1 cellular context compared by ENCODE assay signal in genomic region chr6:150068786-150069648, GRCh38.
TF ChIP-seq lines count a peak whose summit lies in the region.

Gene ULBP3 (minus strand): TSS chr6:150069121. CDS start chr6:150069066, 55 bp downstream.

TF ChIP-seq in HEK293, 187 proteins besides CTCF, POLR2A, EP300 and RAD21 (continued from another document and continues in another):
- TF ChIP-seq AEBP2 (tag by site-specific recombination; IDR thresholded peaks at IDR 0.05; ENCODE audit: borderline replicate concordance) (no peak), ZNF639 (tag by site-specific recombination; IDR thresholded peaks at IDR 0.05) (peak; percentile 37; the same call in 1 of the 2 replicates), ZNF146 (tag by site-specific recombination; IDR thresholded peaks at IDR 0.05) (no peak), ZNF660 (tag by site-specific recombination; IDR thresholded peaks at IDR 0.05) (peak; percentile 79), ZNF155 (tag by site-specific recombination; IDR thresholded peaks at IDR 0.05) (no peak), ZNF777 (tag by site-specific recombination; IDR thresholded peaks at IDR 0.05; ENCODE audit: borderline replicate concordance) (peak; percentile 73; the same call in 1 of the 2 replicates), ZNF138 (tag by site-specific recombination; IDR thresholded peaks at IDR 0.05; ENCODE audit: borderline replicate concordance) (no peak), ZSCAN16 (tag by site-specific recombination; IDR thresholded peaks at IDR 0.05) (no peak), ZNF341 (tag by site-specific recombination; IDR thresholded peaks at IDR 0.05; ENCODE audit: low read depth) (no peak), KLF9 (tag by site-specific recombination; IDR thresholded peaks at IDR 0.05; ENCODE audit: low read depth) (peak; percentile 45; the same call in 1 of the 2 replicates), ZIC2 (tag by site-specific recombination; IDR thresholded peaks at IDR 0.05) (peak; percentile 86), BCL6B (tag by site-specific recombination; IDR thresholded peaks at IDR 0.05) (no peak), ZSCAN5A (tag by site-specific recombination; IDR thresholded peaks at IDR 0.05) (peak; percentile 55; the same call in 1 of the 2 replicates), ZNF10 (tag by site-specific recombination; IDR thresholded peaks at IDR 0.05) (no peak; the same call in 1 of the 2 replicates), PBX3 (CRISPR knock-in tag; IDR thresholded peaks at IDR 0.05) (peak; percentile 85), ZNF148 (tag by site-specific recombination; IDR thresholded peaks at IDR 0.05; ENCODE audit: borderline replicate concordance) (no peak), ZNF701 (tag by site-specific recombination; IDR thresholded peaks at IDR 0.05) (no peak), SETDB1 (IDR thresholded peaks at IDR 0.05; ENCODE audit: insufficient read length, low read length) (no peak), ZNF19 (tag by site-specific recombination; IDR thresholded peaks at IDR 0.05; ENCODE audit: low read depth) (no peak), ZNF791 (tag by site-specific recombination; IDR thresholded peaks at IDR 0.05) (no peak), PATZ1 (tag by site-specific recombination; IDR thresholded peaks at IDR 0.05) (peak; percentile 83; the same call in 1 of the 2 replicates), ZNF670 (tag by site-specific recombination; IDR thresholded peaks at IDR 0.05; ENCODE audit: low read depth) (no peak), ZNF76 (tag by site-specific recombination; IDR thresholded peaks at IDR 0.05; ENCODE audit: borderline replicate concordance, low read depth) (peak; percentile 60; the same call in 1 of the 2 replicates), ZBTB17 (tag by site-specific recombination; IDR thresholded peaks at IDR 0.05) (peak; percentile 90), ZBTB48 (tag by site-specific recombination; IDR thresholded peaks at IDR 0.05) (no peak; the same call in 1 of the 2 replicates), ZNF394 (tag by site-specific recombination; IDR thresholded peaks at IDR 0.05; ENCODE audit: borderline replicate concordance) (peak; percentile 68), ZBTB8A (tag by site-specific recombination; IDR thresholded peaks at IDR 0.05) (peak; percentile 84), ZNF174 (tag by site-specific recombination; IDR thresholded peaks at IDR 0.05) (no peak), PRDM10 (tag by site-specific recombination; IDR thresholded peaks at IDR 0.05) (peak; percentile 78), SP7 (tag by site-specific recombination; IDR thresholded peaks at IDR 0.05) (peak; percentile 80), ZNF157 (tag by site-specific recombination; IDR thresholded peaks at IDR 0.05) (no peak), ZNF280C (tag by site-specific recombination; IDR thresholded peaks at IDR 0.05) (no peak), ZNF324 (tag by site-specific recombination; IDR thresholded peaks at IDR 0.05) (0 out of 2 replicates have a peak, but pooled peaks have one; percentile 44), ZFP69B (tag by site-specific recombination; IDR thresholded peaks at IDR 0.05) (peak; percentile 47; the same call in 1 of the 2 replicates), BCL11B (tag by site-specific recombination; IDR thresholded peaks at IDR 0.05; ENCODE audit: low read depth) (no peak), SP3 (tag by site-specific recombination; IDR thresholded peaks at IDR 0.05) (peak; percentile 97), ZNF274 (IDR thresholded peaks at IDR 0.05; ENCODE audit: low read length) (no peak), ZNF274 (tag by site-specific recombination; IDR thresholded peaks at IDR 0.05; ENCODE audit: borderline replicate concordance) (no peak), ZNF2 (tag by site-specific recombination; IDR thresholded peaks at IDR 0.05) (peak; percentile 49; the same call in 1 of the 2 replicates), ZNF623 (tag by site-specific recombination; IDR thresholded peaks at IDR 0.05) (no peak), PRDM1 (tag by site-specific recombination; IDR thresholded peaks at IDR 0.05) (no peak), ZNF521 (tag by site-specific recombination; IDR thresholded peaks at IDR 0.05) (no peak), ELK4 (IDR thresholded peaks at IDR 0.05; ENCODE audit: borderline replicate concordance, low read depth, low read length) (no peak), KLF7 (tag by site-specific recombination; IDR thresholded peaks at IDR 0.05; ENCODE audit: borderline replicate concordance) (peak; percentile 67; the same call in 1 of the 2 replicates), ZNF629 (tag by site-specific recombination; IDR thresholded peaks at IDR 0.05) (peak; percentile 66)
